Comparison of ENCODE assay signal across 1 cellular context in the genomic region with DNA sequence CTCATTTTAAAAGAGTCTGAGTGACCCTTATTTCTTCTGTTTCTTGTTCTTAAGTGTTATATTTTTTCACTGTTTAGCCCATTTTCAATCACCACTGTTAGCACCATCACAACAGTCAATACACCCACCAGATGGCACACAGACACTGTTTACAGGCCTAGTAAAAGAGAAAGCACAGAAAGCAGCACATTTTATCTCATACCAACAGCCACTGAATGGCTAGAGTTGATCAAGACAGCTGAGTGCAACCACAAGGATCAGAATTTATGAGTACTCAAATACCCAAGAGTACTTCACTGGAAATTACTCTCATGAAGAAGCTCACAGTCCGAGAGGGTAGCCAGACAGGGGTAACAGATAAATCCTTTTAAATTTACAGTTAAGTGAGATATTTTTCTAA.
TF ChIP-seq lines count a peak whose summit lies in the region.

No MANE protein-coding gene starts in this region.

TF ChIP-seq in K562, 482 proteins besides CTCF, POLR2A, EP300 and RAD21 (continued from another document and continues in another):
- TF ChIP-seq, protein P1, sequence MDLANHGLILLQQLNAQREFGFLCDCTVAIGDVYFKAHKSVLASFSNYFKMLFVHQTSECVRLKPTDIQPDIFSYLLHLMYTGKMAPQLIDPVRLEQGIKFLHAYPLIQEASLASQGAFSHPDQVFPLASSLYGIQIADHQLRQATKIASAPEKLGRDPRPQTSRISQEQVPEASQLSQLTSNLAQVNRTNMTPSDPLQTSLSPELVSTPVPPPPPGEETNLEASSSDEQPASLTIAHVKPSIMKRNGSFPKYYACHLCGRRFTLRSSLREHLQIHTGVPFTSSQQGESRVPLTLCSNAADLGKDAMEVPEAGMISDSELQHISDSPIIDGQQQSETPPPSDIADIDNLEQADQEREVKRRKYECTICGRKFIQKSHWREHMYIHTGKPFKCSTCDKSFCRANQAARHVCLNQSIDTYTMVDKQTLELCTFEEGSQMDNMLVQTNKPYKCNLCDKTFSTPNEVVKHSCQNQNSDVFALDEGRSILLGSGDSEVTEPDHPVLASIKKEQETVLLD (IDR thresholded peaks at IDR 0.05), result no peak
- TF ChIP-seq ZNF311 (CRISPR knock-in tag; IDR thresholded peaks at IDR 0.05) (peak; percentile 61; the same call in 1 of the 2 replicates), CBFB (CRISPR knock-in tag; IDR thresholded peaks at IDR 0.05) (no peak), SAFB (IDR thresholded peaks at IDR 0.05; ENCODE audit: borderline replicate concordance, low read depth, low read length) (no peak), ZNF764 (CRISPR knock-in tag; IDR thresholded peaks at IDR 0.05; ENCODE audit: low read depth) (no peak), SMAD1 (IDR thresholded peaks at IDR 0.05; ENCODE audit: low read depth, low read length, partially characterized antibody) (peak; percentile 44), ILF3 (IDR thresholded peaks at IDR 0.05; ENCODE audit: borderline replicate concordance) (no peak; the same call in 1 of the 2 replicates), GTF2F1 (IDR thresholded peaks at IDR 0.05; ENCODE audit: low read depth, low read length) (no peak), MBD2 (IDR thresholded peaks at IDR 0.05; ENCODE audit: borderline replicate concordance, low read depth) (no peak), POLR2AphosphoS5 (IDR thresholded peaks at IDR 0.05; ENCODE audit: control insufficient read depth, insufficient read depth, low read depth, low read length) (peak; percentile 93), CBFA2T3 (IDR thresholded peaks at IDR 0.05) (peak; percentile 96), DDX20 (tag; IDR thresholded peaks at IDR 0.05; ENCODE audit: low read depth) (peak; percentile 75), HNRNPL (IDR thresholded peaks at IDR 0.05; ENCODE audit: low read depth, low read length) (no peak), ZBTB7A (IDR thresholded peaks at IDR 0.05; ENCODE audit: borderline replicate concordance, control insufficient read depth, low read depth, low read length) (no peak), ZNF174 (CRISPR knock-in tag; IDR thresholded peaks at IDR 0.05) (no peak), FOXJ2 (tag; IDR thresholded peaks at IDR 0.05) (0 out of 2 replicates have a peak, but pooled peaks have one; percentile 81), NR2C1 (IDR thresholded peaks at IDR 0.05) (no peak), NR2C1 (tag; IDR thresholded peaks at IDR 0.05) (peak; percentile 36; the same call in 1 of the 2 replicates), TAF1 (IDR thresholded peaks at IDR 0.05; ENCODE audit: control insufficient read depth, extremely low read depth, insufficient read depth, low read length, severe bottlenecking) (no peak), ZNF24 (IDR thresholded peaks at IDR 0.05) (no peak), MTA3 (IDR thresholded peaks at IDR 0.05; ENCODE audit: borderline replicate concordance) (peak; percentile 98), TAF15 (IDR thresholded peaks at IDR 0.05; ENCODE audit: low read depth, low read length) (no peak), RFX7 (CRISPR knock-in tag; IDR thresholded peaks at IDR 0.05) (no peak), U2AF1 (optimal IDR thresholded peaks at IDR 0.05; ENCODE audit: low read depth, low read length) (no peak), DMBX1 (CRISPR knock-in tag; IDR thresholded peaks at IDR 0.05; ENCODE audit: borderline replicate concordance) (peak; percentile 94), HIVEP1 (CRISPR knock-in tag; IDR thresholded peaks at IDR 0.05) (no peak), C11orf30 (IDR thresholded peaks at IDR 0.05; ENCODE audit: low read depth) (no peak), POLR2G (IDR thresholded peaks at IDR 0.05; ENCODE audit: low read depth, low read length) (no peak), TOE1 (IDR thresholded peaks at IDR 0.05; ENCODE audit: borderline replicate concordance) (no peak), TOE1 (CRISPR knock-in tag; IDR thresholded peaks at IDR 0.05; ENCODE audit: borderline replicate concordance, low read depth) (no peak), MEIS2 (IDR thresholded peaks at IDR 0.05; ENCODE audit: partially characterized antibody) (peak; percentile 95), CHD1 (IDR thresholded peaks at IDR 0.05; ENCODE audit: low read length) (no peak), NR3C1 (CRISPR knock-in tag; IDR thresholded peaks at IDR 0.05) (no peak), ZNF263 (CRISPR knock-in tag; IDR thresholded peaks at IDR 0.05; ENCODE audit: borderline replicate concordance) (peak; percentile 34; the same call in 1 of the 2 replicates), SIX5 (IDR thresholded peaks at IDR 0.05; ENCODE audit: borderline replicate concordance in 1 of 2, insufficient read depth in 1 of 2, low read depth in 1 of 2, low read length in 2 of 2) (no peak), SRSF9 (IDR thresholded peaks at IDR 0.05; ENCODE audit: borderline replicate concordance, low read depth, low read length) (no peak), LCOR (CRISPR knock-in tag; IDR thresholded peaks at IDR 0.05) (peak; percentile 20; the same call in 1 of the 2 replicates), HSF4 (CRISPR knock-in tag; IDR thresholded peaks at IDR 0.05; ENCODE audit: borderline replicate concordance) (no peak), PPARD (CRISPR knock-in tag; IDR thresholded peaks at IDR 0.05) (no peak), CREBBP (IDR thresholded peaks at IDR 0.05; ENCODE audit: low read depth, low read length) (no peak), HNRNPK (IDR thresholded peaks at IDR 0.05; ENCODE audit: low read depth, low read length, poor library complexity, severe bottlenecking) (no peak)
- TF ChIP-seq, protein P2, sequence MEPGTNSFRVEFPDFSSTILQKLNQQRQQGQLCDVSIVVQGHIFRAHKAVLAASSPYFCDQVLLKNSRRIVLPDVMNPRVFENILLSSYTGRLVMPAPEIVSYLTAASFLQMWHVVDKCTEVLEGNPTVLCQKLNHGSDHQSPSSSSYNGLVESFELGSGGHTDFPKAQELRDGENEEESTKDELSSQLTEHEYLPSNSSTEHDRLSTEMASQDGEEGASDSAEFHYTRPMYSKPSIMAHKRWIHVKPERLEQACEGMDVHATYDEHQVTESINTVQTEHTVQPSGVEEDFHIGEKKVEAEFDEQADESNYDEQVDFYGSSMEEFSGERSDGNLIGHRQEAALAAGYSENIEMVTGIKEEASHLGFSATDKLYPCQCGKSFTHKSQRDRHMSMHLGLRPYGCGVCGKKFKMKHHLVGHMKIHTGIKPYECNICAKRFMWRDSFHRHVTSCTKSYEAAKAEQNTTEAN (CRISPR knock-in tag; IDR thresholded peaks at IDR 0.05), result no peak
- TF ChIP-seq, protein P3, sequence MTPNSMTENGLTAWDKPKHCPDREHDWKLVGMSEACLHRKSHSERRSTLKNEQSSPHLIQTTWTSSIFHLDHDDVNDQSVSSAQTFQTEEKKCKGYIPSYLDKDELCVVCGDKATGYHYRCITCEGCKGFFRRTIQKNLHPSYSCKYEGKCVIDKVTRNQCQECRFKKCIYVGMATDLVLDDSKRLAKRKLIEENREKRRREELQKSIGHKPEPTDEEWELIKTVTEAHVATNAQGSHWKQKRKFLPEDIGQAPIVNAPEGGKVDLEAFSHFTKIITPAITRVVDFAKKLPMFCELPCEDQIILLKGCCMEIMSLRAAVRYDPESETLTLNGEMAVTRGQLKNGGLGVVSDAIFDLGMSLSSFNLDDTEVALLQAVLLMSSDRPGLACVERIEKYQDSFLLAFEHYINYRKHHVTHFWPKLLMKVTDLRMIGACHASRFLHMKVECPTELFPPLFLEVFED (CRISPR knock-in tag; conservative IDR thresholded peaks at IDR 0.05), result no peak
- TF ChIP-seq, protein P4, sequence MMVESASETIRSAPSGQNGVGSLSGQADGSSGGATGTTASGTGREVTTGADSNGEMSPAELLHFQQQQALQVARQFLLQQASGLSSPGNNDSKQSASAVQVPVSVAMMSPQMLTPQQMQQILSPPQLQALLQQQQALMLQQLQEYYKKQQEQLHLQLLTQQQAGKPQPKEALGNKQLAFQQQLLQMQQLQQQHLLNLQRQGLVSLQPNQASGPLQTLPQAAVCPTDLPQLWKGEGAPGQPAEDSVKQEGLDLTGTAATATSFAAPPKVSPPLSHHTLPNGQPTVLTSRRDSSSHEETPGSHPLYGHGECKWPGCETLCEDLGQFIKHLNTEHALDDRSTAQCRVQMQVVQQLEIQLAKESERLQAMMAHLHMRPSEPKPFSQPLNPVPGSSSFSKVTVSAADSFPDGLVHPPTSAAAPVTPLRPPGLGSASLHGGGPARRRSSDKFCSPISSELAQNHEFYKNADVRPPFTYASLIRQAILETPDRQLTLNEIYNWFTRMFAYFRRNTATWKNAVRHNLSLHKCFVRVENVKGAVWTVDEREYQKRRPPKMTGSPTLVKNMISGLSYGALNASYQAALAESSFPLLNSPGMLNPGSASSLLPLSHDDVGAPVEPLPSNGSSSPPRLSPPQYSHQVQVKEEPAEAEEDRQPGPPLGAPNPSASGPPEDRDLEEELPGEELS (CRISPR knock-in tag; IDR thresholded peaks at IDR 0.05; ENCODE audit: borderline replicate concordance), result no peak
- TF ChIP-seq, protein P5, sequence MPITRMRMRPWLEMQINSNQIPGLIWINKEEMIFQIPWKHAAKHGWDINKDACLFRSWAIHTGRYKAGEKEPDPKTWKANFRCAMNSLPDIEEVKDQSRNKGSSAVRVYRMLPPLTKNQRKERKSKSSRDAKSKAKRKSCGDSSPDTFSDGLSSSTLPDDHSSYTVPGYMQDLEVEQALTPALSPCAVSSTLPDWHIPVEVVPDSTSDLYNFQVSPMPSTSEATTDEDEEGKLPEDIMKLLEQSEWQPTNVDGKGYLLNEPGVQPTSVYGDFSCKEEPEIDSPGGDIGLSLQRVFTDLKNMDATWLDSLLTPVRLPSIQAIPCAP (CRISPR knock-in tag; IDR thresholded peaks at IDR 0.05; ENCODE audit: borderline replicate concordance), result no peak
- TF ChIP-seq, protein P6, sequence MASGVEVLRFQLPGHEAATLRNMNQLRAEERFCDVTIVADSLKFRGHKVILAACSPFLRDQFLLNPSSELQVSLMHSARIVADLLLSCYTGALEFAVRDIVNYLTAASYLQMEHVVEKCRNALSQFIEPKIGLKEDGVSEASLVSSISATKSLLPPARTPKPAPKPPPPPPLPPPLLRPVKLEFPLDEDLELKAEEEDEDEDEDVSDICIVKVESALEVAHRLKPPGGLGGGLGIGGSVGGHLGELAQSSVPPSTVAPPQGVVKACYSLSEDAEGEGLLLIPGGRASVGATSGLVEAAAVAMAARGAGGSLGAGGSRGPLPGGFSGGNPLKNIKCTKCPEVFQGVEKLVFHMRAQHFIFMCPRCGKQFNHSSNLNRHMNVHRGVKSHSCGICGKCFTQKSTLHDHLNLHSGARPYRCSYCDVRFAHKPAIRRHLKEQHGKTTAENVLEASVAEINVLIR (CRISPR knock-in tag; IDR thresholded peaks at IDR 0.05), result no peak
- TF ChIP-seq, protein P7, sequence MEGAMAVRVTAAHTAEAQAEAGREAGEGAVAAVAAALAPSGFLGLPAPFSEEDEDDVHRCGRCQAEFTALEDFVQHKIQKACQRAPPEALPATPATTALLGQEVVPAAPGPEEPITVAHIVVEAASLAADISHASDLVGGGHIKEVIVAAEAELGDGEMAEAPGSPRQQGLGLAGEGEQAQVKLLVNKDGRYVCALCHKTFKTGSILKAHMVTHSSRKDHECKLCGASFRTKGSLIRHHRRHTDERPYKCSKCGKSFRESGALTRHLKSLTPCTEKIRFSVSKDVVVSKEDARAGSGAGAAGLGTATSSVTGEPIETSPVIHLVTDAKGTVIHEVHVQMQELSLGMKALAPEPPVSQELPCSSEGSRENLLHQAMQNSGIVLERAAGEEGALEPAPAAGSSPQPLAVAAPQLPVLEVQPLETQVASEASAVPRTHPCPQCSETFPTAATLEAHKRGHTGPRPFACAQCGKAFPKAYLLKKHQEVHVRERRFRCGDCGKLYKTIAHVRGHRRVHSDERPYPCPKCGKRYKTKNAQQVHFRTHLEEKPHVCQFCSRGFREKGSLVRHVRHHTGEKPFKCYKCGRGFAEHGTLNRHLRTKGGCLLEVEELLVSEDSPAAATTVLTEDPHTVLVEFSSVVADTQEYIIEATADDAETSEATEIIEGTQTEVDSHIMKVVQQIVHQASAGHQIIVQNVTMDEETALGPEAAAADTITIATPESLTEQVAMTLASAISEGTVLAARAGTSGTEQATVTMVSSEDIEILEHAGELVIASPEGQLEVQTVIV (CRISPR knock-in tag; IDR thresholded peaks at IDR 0.05; ENCODE audit: borderline replicate concordance), result no peak
- TF ChIP-seq, protein P8, sequence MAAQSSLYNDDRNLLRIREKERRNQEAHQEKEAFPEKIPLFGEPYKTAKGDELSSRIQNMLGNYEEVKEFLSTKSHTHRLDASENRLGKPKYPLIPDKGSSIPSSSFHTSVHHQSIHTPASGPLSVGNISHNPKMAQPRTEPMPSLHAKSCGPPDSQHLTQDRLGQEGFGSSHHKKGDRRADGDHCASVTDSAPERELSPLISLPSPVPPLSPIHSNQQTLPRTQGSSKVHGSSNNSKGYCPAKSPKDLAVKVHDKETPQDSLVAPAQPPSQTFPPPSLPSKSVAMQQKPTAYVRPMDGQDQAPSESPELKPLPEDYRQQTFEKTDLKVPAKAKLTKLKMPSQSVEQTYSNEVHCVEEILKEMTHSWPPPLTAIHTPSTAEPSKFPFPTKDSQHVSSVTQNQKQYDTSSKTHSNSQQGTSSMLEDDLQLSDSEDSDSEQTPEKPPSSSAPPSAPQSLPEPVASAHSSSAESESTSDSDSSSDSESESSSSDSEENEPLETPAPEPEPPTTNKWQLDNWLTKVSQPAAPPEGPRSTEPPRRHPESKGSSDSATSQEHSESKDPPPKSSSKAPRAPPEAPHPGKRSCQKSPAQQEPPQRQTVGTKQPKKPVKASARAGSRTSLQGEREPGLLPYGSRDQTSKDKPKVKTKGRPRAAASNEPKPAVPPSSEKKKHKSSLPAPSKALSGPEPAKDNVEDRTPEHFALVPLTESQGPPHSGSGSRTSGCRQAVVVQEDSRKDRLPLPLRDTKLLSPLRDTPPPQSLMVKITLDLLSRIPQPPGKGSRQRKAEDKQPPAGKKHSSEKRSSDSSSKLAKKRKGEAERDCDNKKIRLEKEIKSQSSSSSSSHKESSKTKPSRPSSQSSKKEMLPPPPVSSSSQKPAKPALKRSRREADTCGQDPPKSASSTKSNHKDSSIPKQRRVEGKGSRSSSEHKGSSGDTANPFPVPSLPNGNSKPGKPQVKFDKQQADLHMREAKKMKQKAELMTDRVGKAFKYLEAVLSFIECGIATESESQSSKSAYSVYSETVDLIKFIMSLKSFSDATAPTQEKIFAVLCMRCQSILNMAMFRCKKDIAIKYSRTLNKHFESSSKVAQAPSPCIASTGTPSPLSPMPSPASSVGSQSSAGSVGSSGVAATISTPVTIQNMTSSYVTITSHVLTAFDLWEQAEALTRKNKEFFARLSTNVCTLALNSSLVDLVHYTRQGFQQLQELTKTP (IDR thresholded peaks at IDR 0.05; ENCODE audit: low read depth in 1 of 2, partially characterized antibody in 2 of 2), result peak in 1 of 2 experiments; percentile 36
- TF ChIP-seq, protein P9, sequence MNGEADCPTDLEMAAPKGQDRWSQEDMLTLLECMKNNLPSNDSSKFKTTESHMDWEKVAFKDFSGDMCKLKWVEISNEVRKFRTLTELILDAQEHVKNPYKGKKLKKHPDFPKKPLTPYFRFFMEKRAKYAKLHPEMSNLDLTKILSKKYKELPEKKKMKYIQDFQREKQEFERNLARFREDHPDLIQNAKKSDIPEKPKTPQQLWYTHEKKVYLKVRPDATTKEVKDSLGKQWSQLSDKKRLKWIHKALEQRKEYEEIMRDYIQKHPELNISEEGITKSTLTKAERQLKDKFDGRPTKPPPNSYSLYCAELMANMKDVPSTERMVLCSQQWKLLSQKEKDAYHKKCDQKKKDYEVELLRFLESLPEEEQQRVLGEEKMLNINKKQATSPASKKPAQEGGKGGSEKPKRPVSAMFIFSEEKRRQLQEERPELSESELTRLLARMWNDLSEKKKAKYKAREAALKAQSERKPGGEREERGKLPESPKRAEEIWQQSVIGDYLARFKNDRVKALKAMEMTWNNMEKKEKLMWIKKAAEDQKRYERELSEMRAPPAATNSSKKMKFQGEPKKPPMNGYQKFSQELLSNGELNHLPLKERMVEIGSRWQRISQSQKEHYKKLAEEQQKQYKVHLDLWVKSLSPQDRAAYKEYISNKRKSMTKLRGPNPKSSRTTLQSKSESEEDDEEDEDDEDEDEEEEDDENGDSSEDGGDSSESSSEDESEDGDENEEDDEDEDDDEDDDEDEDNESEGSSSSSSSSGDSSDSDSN (IDR thresholded peaks at IDR 0.05; ENCODE audit: borderline replicate concordance in 1 of 2, low read depth in 2 of 2, low read length in 2 of 2), result no peak
